ENCODE assay signal across 17 cellular contexts in the genomic region with DNA sequence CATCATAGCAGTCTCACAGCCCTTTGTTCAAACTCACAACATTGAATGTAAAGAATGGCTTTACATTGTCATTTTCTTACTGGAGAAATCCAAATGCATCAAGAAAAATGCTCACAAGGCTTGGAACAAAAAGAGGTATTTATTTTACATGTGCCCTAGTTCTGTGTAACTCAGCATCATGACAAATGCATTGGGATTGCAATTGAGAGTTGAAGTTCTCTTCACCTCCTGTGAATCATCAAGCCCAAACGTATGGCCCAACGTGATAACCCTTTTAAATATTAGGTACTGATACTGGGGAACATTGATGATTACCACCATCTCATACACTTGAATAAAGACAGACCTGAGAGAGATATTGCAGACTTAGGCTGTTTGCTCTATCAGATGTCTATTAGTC.
DNase-seq lines count a peak whose midpoint lies in the region; ATAC-seq and TF ChIP-seq lines count a peak whose summit lies in the region.
"Had no signal": no experiment of that assay in that cellular context is flagged by ENCODE, and none has a peak within 500 bp of the region (broad histone marks: within the 10 kb centered on the region; RNA-seq: fewer than 3 reads in every experiment).

No MANE protein-coding gene starts in this region.

- TF ChIP-seq POLR2A in breast epithelium (IDR thresholded peaks at IDR 0.05): no peak

- H3K4me2 ChIP-seq in mammary epithelial cell (ENCODE audit: insufficient read depth, low read depth, low read length): no peak overlapping the region

- H3K9me3 ChIP-seq in mammary epithelial cell (replicated peaks; ENCODE audit: insufficient read depth, low read length): no peaks in the 10 kb centered on the region
- H3K9me3 ChIP-seq in breast epithelium: no peaks in the 10 kb centered on the region

- no peaks in the 10 kb centered on the region for H4K20me1 ChIP-seq in mammary epithelial cell (ENCODE audit: insufficient read depth, low read length)

- WGBS in mammary epithelial cell (ENCODE audit: low coverage, missing lambda C conversion rate): 85% methylated on average over 2 of the region's 2 CpGs

- TF ChIP-seq CTCF in mammary epithelial cell (conservative IDR thresholded peaks at IDR 0.05 in 1 of 2, IDR thresholded peaks at IDR 0.05 in 1 of 2; ENCODE audit: extremely low read depth in 1 of 2, insufficient read depth in 1 of 2, low read depth in 1 of 2, low read length in 2 of 2) (no peak), breast epithelium (IDR thresholded peaks at IDR 0.05) (no peak), choroid plexus epithelial cell (conservative IDR thresholded peaks at IDR 0.05; ENCODE audit: low read depth, low read length) (no peak), foreskin keratinocyte (conservative IDR thresholded peaks at IDR 0.05) (no peak)

- intact Hi-C loops in mammary epithelial cell (cut with micrococcal nuclease): no loop called here
- intact Hi-C loops in breast epithelium (cut with DNase I; ENCODE audit: low total_unique reads): no loop called here

- no peak overlapping the region for H3K4me3 ChIP-seq in mammary epithelial cell (replicated peaks in 1 of 3; ENCODE audit: insufficient read depth in 1 of 3, low read depth in 2 of 3, low read length in 3 of 3)
- H3K4me3 ChIP-seq in breast epithelium: no peak overlapping the region
- no peak overlapping the region for H3K4me3 ChIP-seq in choroid plexus epithelial cell (ENCODE audit: low read depth, low read length)

- H3K27ac ChIP-seq in mammary epithelial cell (ENCODE audit: insufficient read depth, low read depth, low read length) (no peak overlapping the region), breast epithelium (no peak overlapping the region), foreskin keratinocyte (no peak overlapping the region)
- H3K27ac ChIP-seq: C4-2B had no signal

- no peaks in the 10 kb centered on the region for H3K4me1 ChIP-seq in mammary epithelial cell (ENCODE audit: insufficient read depth, low read length)
- no peaks in the 10 kb centered on the region for H3K4me1 ChIP-seq in breast epithelium
- H3K4me1 ChIP-seq in foreskin keratinocyte: no peaks in the 10 kb centered on the region

- DNase-seq in mammary epithelial cell (peak; percentile 19), breast epithelium (ENCODE audit: low spot score in 2 of 2) (no peak), choroid plexus epithelial cell (ENCODE audit: low read depth) (peak; percentile 38), foreskin keratinocyte (peak in 1 of 2 donors; percentile 50), dedifferentiated amniotic fluid mesenchymal stem cell (ENCODE audit: extremely low spot score) (no peak), NCI-H2029 treated with DMSO at 0.1 percent for 48 hours (lab: John Stamatoyannopoulos, UW) (no peak)
- no peak for DNase-seq in stimulated activated naive CD8-positive, alpha-beta T cell treated with anti-CD3 and anti-CD28 coated beads, Interleukin-15, Interleukin-2, amounts not matched to agents 100 U/mL and 50 U/mL, for 24 hours
- DNase-seq: AML-193, DMS79 treated with DMSO at 0.1 percent for 48 hours, NCI-H1105, NCI-H510A treated with DMSO at 0.1 percent for 48 hours, NCI-H82, RPMI8226, SHP77 treated with DMSO at 0.1 percent for 48 hours had no signal

- H3K27me3 ChIP-seq in mammary epithelial cell (ENCODE audit: insufficient read depth, low read length): no peaks in the 10 kb centered on the region
- no peaks in the 10 kb centered on the region for H3K27me3 ChIP-seq in breast epithelium
- peaks cover 6% of the 10 kb centered on the region for H3K27me3 ChIP-seq in foreskin keratinocyte

- H3K79me2 ChIP-seq in mammary epithelial cell (ENCODE audit: insufficient read depth, low read length): no peaks in the 10 kb centered on the region

- H2AFZ ChIP-seq in mammary epithelial cell (ENCODE audit: low read depth, low read length): no peak overlapping the region

- H3K36me3 ChIP-seq in mammary epithelial cell (ENCODE audit: insufficient read depth, low read length) (no peaks in the 10 kb centered on the region), breast epithelium (no peaks in the 10 kb centered on the region)

- H3K9ac ChIP-seq in mammary epithelial cell (ENCODE audit: insufficient read depth, low read length): no peak overlapping the region

- CTCF ChIA-PET in mammary epithelial cell (lab: Charles Lee; ENCODE audit: low non-redundant PET): no interaction called here

- in situ Hi-C loops in mammary epithelial cell (cut with MboI; ENCODE audit: low sequenced_read_pairs in 2 of 2): no loop called here

- dilution Hi-C loops in mammary epithelial cell (cut with HindIII; ENCODE audit: low sequenced_read_pairs): no loop called here

- BruUV-seq in mammary epithelial cell (replicated peaks; lab: Mats Ljungman, UMichigan): no TSS peak

- ATAC-seq in foreskin keratinocyte (peak; percentile 50), HG02938 (IDR thresholded peaks at IDR 0.05; ENCODE audit: unreplicated experiment) (no peak)
- no peak for ATAC-seq in stimulated activated naive CD8-positive, alpha-beta T cell treated with anti-CD3 and anti-CD28 coated beads, Interleukin-15, Interleukin-2, amounts not matched to agents 100 U/mL and 50 U/mL, for 24 hours
- ATAC-seq: HCT116 had no signal

Comparison
In these comparisons a context has a peak if more than half of its experiments do, and no peak if none do; other contexts are left out.
1. DNase-seq: peak in mammary epithelial cell (single experiment) and choroid plexus epithelial cell (single experiment); none in breast epithelium (0 of 2), dedifferentiated amniotic fluid mesenchymal stem cell (single experiment), NCI-H2029 treated with DMSO at 0.1 percent for 48 hours (single experiment) and stimulated activated naive CD8-positive, alpha-beta T cell treated with anti-CD3 and anti-CD28 coated beads, Interleukin-15, Interleukin-2, amounts not matched to agents 100 U/mL and 50 U/mL, for 24 hours (single experiment).